ENCODE assay signal across 13 cellular contexts in the genomic region with DNA sequence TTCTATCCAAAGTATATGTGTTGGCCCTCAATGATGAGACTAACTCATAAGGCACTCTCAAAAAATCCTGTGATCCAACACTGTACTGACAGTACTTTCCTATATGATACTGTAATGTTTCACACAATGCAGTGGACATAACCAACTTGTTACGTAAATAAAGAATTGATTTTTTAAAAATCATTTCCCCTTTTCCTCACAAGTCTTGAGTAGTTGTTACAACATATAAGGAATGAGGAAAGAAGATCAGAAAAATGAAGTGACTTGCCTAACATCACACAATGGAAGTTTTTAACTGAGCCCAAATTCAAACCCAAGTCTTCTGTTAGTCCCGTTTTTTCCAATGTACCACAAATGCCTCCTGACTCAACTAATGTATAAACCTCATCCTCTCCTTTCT. TPM values are rescaled to one million over a fixed set of nuclear protein-coding genes. Genes with fewer than 3 reads are reported as not detected.
DNase-seq lines count a peak whose midpoint lies in the region; ATAC-seq, FAIRE-seq and TF ChIP-seq lines count a peak whose summit lies in the region.
"Had no signal": no experiment of that assay in that cellular context is flagged by ENCODE, and none has a peak within 500 bp of the region (broad histone marks: within the 10 kb centered on the region; RNA-seq: fewer than 3 reads in every experiment).

No MANE protein-coding gene starts in this region.

- H3K27ac ChIP-seq in PC-9 (peak overlapping the region; percentile 78), gastrocnemius medialis (peak overlapping the region; percentile 19 to 72 (median 62))

- H3K4me1 Mint-ChIP-seq in activated CD4-positive, alpha-beta T cell treated with anti-CD3 and anti-CD28 coated beads for 36 hours, result peaks cover 71% of the 10 kb centered on the region
- H3K4me1 Mint-ChIP-seq in dendritic cell treated with granulocyte-macrophage colony-stimulating factor and Interleukin-4, amounts not matched to agents 40 ng/mL and 50 ng/mL, for 4 days (ENCODE audit: low read depth), result peaks cover 49% of the 10 kb centered on the region

- in situ Hi-C loops in gastrocnemius medialis (cut with MboI; ENCODE audit: low sequenced_read_pairs in 4 of 4), result no loop called here

- peaks cover 53% of the 10 kb centered on the region for H3K36me3 Mint-ChIP-seq in activated CD4-positive, alpha-beta T cell treated with anti-CD3 and anti-CD28 coated beads for 36 hours (ENCODE audit: low read depth)
- peaks cover 44% of the 10 kb centered on the region for H3K36me3 Mint-ChIP-seq in dendritic cell treated with granulocyte-macrophage colony-stimulating factor and Interleukin-4, amounts not matched to agents 40 ng/mL and 50 ng/mL, for 4 days (ENCODE audit: low read depth)

- FAIRE-seq in urothelium cell line (lab: Jason Lieb, UNC), result no peak
- FAIRE-seq: A204.1, endometrium, G401.6 had no signal

- peaks cover 63% of the 10 kb centered on the region for H3K36me3 ChIP-seq in PC-9 (ENCODE audit: low read depth)
- peaks cover 0 to under 1% of the 10 kb centered on the region in 2 donors for H3K36me3 ChIP-seq in gastrocnemius medialis

- peaks cover 98% of the 10 kb centered on the region for H3K79me2 ChIP-seq in PC-9 (ENCODE audit: low read depth)

- H3K27me3 ChIP-seq in PC-9 (ENCODE audit: insufficient read depth, low read depth) (no peaks in the 10 kb centered on the region), gastrocnemius medialis (no peaks in the 10 kb centered on the region)

- H3K27me3 Mint-ChIP-seq in activated CD4-positive, alpha-beta T cell treated with anti-CD3 and anti-CD28 coated beads for 36 hours, result no peaks in the 10 kb centered on the region
- H3K27me3 Mint-ChIP-seq in dendritic cell treated with granulocyte-macrophage colony-stimulating factor and Interleukin-4, amounts not matched to agents 40 ng/mL and 50 ng/mL, for 4 days, result no peaks in the 10 kb centered on the region

- no peak for ATAC-seq in activated CD4-positive, alpha-beta T cell treated with anti-CD3 and anti-CD28 coated beads for 36 hours
- ATAC-seq in gastrocnemius medialis (no peak), HG02571 (IDR thresholded peaks at IDR 0.05; ENCODE audit: unreplicated experiment) (no peak), GM18517 (IDR thresholded peaks at IDR 0.05; ENCODE audit: unreplicated experiment) (no peak)

- POLR2A ChIA-PET in activated CD4-positive, alpha-beta T cell treated with anti-CD3 and anti-CD28 coated beads for 36 hours (lab: Charles Lee), result interaction anchor here (0.7 to 1.0 kb wide), 3 partner anchors 8 to 13 kb away, joined by 3 to 4 read pairs (median 3); no protein-coding TSS in a partner anchor
- POLR2A ChIA-PET in PC-9 (lab: Charles Lee; ENCODE audit: unreplicated experiment), result no interaction called here

- no TSS peak for BruUV-seq in PC-9 (replicated peaks; lab: Mats Ljungman, UMichigan)

- H3K4me1 ChIP-seq in PC-9 (replicated peaks; ENCODE audit: insufficient read depth) (peaks cover 55% of the 10 kb centered on the region), gastrocnemius medialis (peaks cover 46 to 52% of the 10 kb centered on the region in 2 donors)

- TF ChIP-seq CTCF in PC-9 (conservative IDR thresholded peaks at IDR 0.05) (no peak), gastrocnemius medialis (IDR thresholded peaks at IDR 0.05 in 4 of 5, conservative IDR thresholded peaks at IDR 0.05 in 1 of 5) (no peak)

- intact Hi-C loops in activated CD4-positive, alpha-beta T cell treated with anti-CD3 and anti-CD28 coated beads for 36 hours (cut with DNase I, micrococcal nuclease), result no loop called here
- intact Hi-C loops in PC-9 (cut with micrococcal nuclease; ENCODE audit: unreplicated experiment) (loop anchor here (5.0 kb wide), 1 partner anchor 36 kb away; no protein-coding TSS in a partner anchor), gastrocnemius medialis (cut with DNase I; ENCODE audit: low total_unique reads) (no loop called here)
- intact Hi-C loops in dendritic cell treated with granulocyte-macrophage colony-stimulating factor and Interleukin-4, amounts not matched to agents 40 ng/mL and 50 ng/mL, for 4 days (cut with micrococcal nuclease), result loop anchor here (5.0 kb wide), 1 partner anchor 41 kb away; no protein-coding TSS in a partner anchor

- no peaks in the 10 kb centered on the region for H3K9me3 Mint-ChIP-seq in activated CD4-positive, alpha-beta T cell treated with anti-CD3 and anti-CD28 coated beads for 36 hours (ENCODE audit: low read depth)
- no peaks in the 10 kb centered on the region for H3K9me3 Mint-ChIP-seq in dendritic cell treated with granulocyte-macrophage colony-stimulating factor and Interleukin-4, amounts not matched to agents 40 ng/mL and 50 ng/mL, for 4 days

- H3K9me3 ChIP-seq in PC-9 (ENCODE audit: insufficient read depth, low read depth), result no peaks in the 10 kb centered on the region
- H3K9me3 ChIP-seq in gastrocnemius medialis, result no peaks in the 10 kb centered on the region

- H3F3A ChIP-seq in PC-9 (ENCODE audit: insufficient read depth, low read depth), result peaks cover 88% of the 10 kb centered on the region

- H4K20me1 ChIP-seq in PC-9 (ENCODE audit: insufficient read depth), result peaks cover 96% of the 10 kb centered on the region

- no peak for DNase-seq in activated CD4-positive, alpha-beta T cell treated with anti-CD3 and anti-CD28 coated beads for 36 hours
- DNase-seq in activated CD4-positive, alpha-beta T cell treated with anti-CD3 and anti-CD28 coated beads for 1 hour, result no peak
- DNase-seq in PC-9 (peak in 1 of 2 experiments; percentile 85), gastrocnemius medialis (no peak), urothelium cell line (ENCODE audit: low spot score) (no peak)
- DNase-seq: hypothalamus, NCI-H187 had no signal

- H3K4me3 ChIP-seq in PC-9 (no peak overlapping the region), gastrocnemius medialis (no peak overlapping the region)

- H3K27ac Mint-ChIP-seq in activated CD4-positive, alpha-beta T cell treated with anti-CD3 and anti-CD28 coated beads for 36 hours, result peak overlapping the region; percentile 83
- H3K27ac Mint-ChIP-seq in dendritic cell treated with granulocyte-macrophage colony-stimulating factor and Interleukin-4, amounts not matched to agents 40 ng/mL and 50 ng/mL, for 4 days, result peak overlapping the region; percentile 76

- peak overlapping the region; percentile 39 for H3K4me2 ChIP-seq in PC-9

- H2AFZ ChIP-seq in PC-9, result no peak overlapping the region

- H3K9me2 ChIP-seq in PC-9 (ENCODE audit: insufficient read depth), result no peaks in the 10 kb centered on the region

- CTCF ChIA-PET in activated CD4-positive, alpha-beta T cell treated with anti-CD3 and anti-CD28 coated beads for 36 hours (lab: Charles Lee), result interaction anchor here (0.8 to 4.5 kb wide), 6 partner anchors 8 to 43 kb away, joined by 3 to 17 read pairs (median 4); no protein-coding TSS in a partner anchor
- CTCF ChIA-PET in PC-9 (lab: Charles Lee), result interaction anchor here (0.7 kb wide), 1 partner anchor 67 kb away, joined by 3 read pairs; no protein-coding TSS in a partner anchor

- no peak for TF ChIP-seq POLR2A in gastrocnemius medialis (IDR thresholded peaks at IDR 0.05)

- H3K4me3 Mint-ChIP-seq in activated CD4-positive, alpha-beta T cell treated with anti-CD3 and anti-CD28 coated beads for 36 hours, result peak overlapping the region; percentile 4
- H3K4me3 Mint-ChIP-seq in dendritic cell treated with granulocyte-macrophage colony-stimulating factor and Interleukin-4, amounts not matched to agents 40 ng/mL and 50 ng/mL, for 4 days, result no peak overlapping the region

RNA-seq across cellular contexts. Expression of a gene that starts 17.2 kb away (rescaled TPM):
- total RNA-seq in activated CD4-positive, alpha-beta T cell treated with anti-CD3 and anti-CD28 coated beads for 36 hours, result 100 to 1,000 TPM; 279 to 314 TPM
- total RNA-seq in PC-9 (2021), result 149 and 201 TPM in 2 replicates
- 100 to 1,000 TPM; 294 to 522 (median 353) TPM for total RNA-seq in gastrocnemius medialis

Comparison
In these comparisons a context has a peak if more than half of its experiments do, and no peak if none do; other contexts are left out.
1. intact Hi-C loops: an anchor here in PC-9 (5.0 kb wide) and dendritic cell treated with granulocyte-macrophage colony-stimulating factor and Interleukin-4, amounts not matched to agents 40 ng/mL and 50 ng/mL, for 4 days (5.0 kb wide); none called in activated CD4-positive, alpha-beta T cell treated with anti-CD3 and anti-CD28 coated beads for 36 hours and gastrocnemius medialis.